In the genomic region with DNA sequence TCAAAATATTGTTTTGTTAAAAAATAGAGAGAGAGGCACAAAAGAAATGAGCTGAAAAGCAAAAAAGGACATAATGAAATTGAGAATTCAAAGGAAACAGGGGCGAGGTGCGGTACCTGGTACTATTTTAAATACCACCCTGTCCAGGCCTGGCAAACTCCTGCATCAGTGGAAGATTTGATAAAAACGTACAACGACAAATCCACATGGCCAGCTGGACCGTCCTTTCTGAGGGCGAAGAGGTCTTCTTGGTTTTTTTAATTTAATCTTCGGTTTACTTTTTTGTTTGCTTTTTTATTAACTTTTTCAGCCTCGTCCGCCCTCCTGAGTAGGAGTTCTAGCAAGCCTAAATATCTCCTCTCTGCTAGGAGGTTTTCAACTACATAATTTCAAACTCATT, we compare ENCODE assay signal across 1 cellular context.
TF ChIP-seq lines count a peak whose summit lies in the region.

No MANE protein-coding gene starts in this region.

TF ChIP-seq in H1, 55 proteins besides CTCF, POLR2A, EP300 and RAD21:
- TF ChIP-seq SIX5 (IDR thresholded peaks at IDR 0.05; ENCODE audit: low read depth, low read length) (no peak), TCF12 (IDR thresholded peaks at IDR 0.05; ENCODE audit: low read depth, low read length) (no peak), KDM1A (IDR thresholded peaks at IDR 0.05; ENCODE audit: borderline replicate concordance, low read length) (no peak), SUZ12 (IDR thresholded peaks at IDR 0.05; ENCODE audit: low read length) (no peak), GABPA (IDR thresholded peaks at IDR 0.05; ENCODE audit: borderline replicate concordance, insufficient read depth, low read length) (no peak), SRF (IDR thresholded peaks at IDR 0.05; ENCODE audit: low read depth, low read length) (no peak), CHD2 (IDR thresholded peaks at IDR 0.05; ENCODE audit: low read length) (no peak), GTF2F1 (IDR thresholded peaks at IDR 0.05; ENCODE audit: borderline replicate concordance, low read depth, low read length) (no peak)
